ENCODE assay signal across 8 cellular contexts in genomic region chr3:136787226-136787793, GRCh38. TPM values are rescaled to one million over a fixed set of nuclear protein-coding genes. Genes with fewer than 3 reads are reported as not detected.
DNase-seq lines count a peak whose midpoint lies in the region; ATAC-seq lines count a peak whose summit lies in the region.

No MANE protein-coding gene starts in this region.

- H3K9me3 Mint-ChIP-seq in CD8-positive, alpha-beta memory T cell: no peaks in the 10 kb centered on the region
- no peaks in the 10 kb centered on the region for H3K9me3 Mint-ChIP-seq in activated T-helper 2 cell treated with anti-CD3 and anti-CD28 coated beads, Interferon-gamma antibody, Interleukin-2, Interleukin-4, amounts not matched to agents 10 μg/mL and 5 μg/mL and 100 μg/mL, durations not matched to agents 14 hours and 24 hours and 36 hours

- no peaks in the 10 kb centered on the region for H3K36me3 Mint-ChIP-seq in CD8-positive, alpha-beta memory T cell
- no peaks in the 10 kb centered on the region for H3K36me3 Mint-ChIP-seq in activated T-helper 2 cell treated with anti-CD3 and anti-CD28 coated beads, Interferon-gamma antibody, Interleukin-2, Interleukin-4, amounts not matched to agents 10 μg/mL and 5 μg/mL and 100 μg/mL, durations not matched to agents 14 hours and 24 hours and 36 hours (ENCODE audit: low read depth)

- no peaks in the 10 kb centered on the region for H3K27me3 ChIP-seq in CD8-positive, alpha-beta memory T cell (ENCODE audit: insufficient read depth, low read length, poor library complexity, severe bottlenecking)

- H3K27me3 Mint-ChIP-seq in CD8-positive, alpha-beta memory T cell: peaks cover 0 to 2% of the 10 kb centered on the region in 2 donors
- peaks cover 8% of the 10 kb centered on the region for H3K27me3 Mint-ChIP-seq in activated T-helper 2 cell treated with anti-CD3 and anti-CD28 coated beads, Interferon-gamma antibody, Interleukin-2, Interleukin-4, amounts not matched to agents 10 μg/mL and 5 μg/mL and 100 μg/mL, durations not matched to agents 14 hours and 24 hours and 36 hours (ENCODE audit: low read depth)

- H3K27ac Mint-ChIP-seq in CD8-positive, alpha-beta memory T cell: peak overlapping the region in 7 of 8 donors; percentile 29 to 83 (median 66)
- peak overlapping the region; percentile 51 for H3K27ac Mint-ChIP-seq in activated T-helper 2 cell treated with anti-CD3 and anti-CD28 coated beads, Interferon-gamma antibody, Interleukin-2, Interleukin-4, amounts not matched to agents 10 μg/mL and 5 μg/mL and 100 μg/mL, durations not matched to agents 14 hours and 24 hours and 36 hours

- H3K36me3 ChIP-seq in CD8-positive, alpha-beta memory T cell (ENCODE audit: insufficient read depth, low read length): no peaks in the 10 kb centered on the region

- no peaks in the 10 kb centered on the region for H3K9me3 ChIP-seq in CD8-positive, alpha-beta memory T cell (ENCODE audit: low read length)

- intact Hi-C loops in activated T-helper 2 cell treated with anti-CD3 and anti-CD28 coated beads, Interferon-gamma antibody, Interleukin-2, Interleukin-4, amounts not matched to agents 10 μg/mL and 5 μg/mL and 100 μg/mL, durations not matched to agents 14 hours and 24 hours and 36 hours (cut with micrococcal nuclease): no loop called here

- DNase-seq in CD8-positive, alpha-beta memory T cell: peak in 4 of 5 donors; percentile 3 to 52 (median 9)
- no peak for DNase-seq in activated T-helper 2 cell treated with anti-CD3 and anti-CD28 coated beads, Interferon-gamma antibody, Interleukin-2, Interleukin-4, amounts not matched to agents 10 μg/mL and 5 μg/mL and 100 μg/mL, durations not matched to agents 14 hours and 24 hours and 36 hours (ENCODE audit: low spot score)
- peak; percentile 22 for DNase-seq in hepatic stellate cell (ENCODE audit: low spot score)
- DNase-seq in stimulated activated CD8-positive, alpha-beta memory T cell treated with anti-CD3 and anti-CD28 coated beads, Interleukin-7, amount 100 ng/mL, for 4 hours (ENCODE audit: low read depth in 2 of 2): peak; percentile 2 to 8
- no peak for DNase-seq in D341Med (ENCODE audit: low spot score)
- no peak for DNase-seq in cortex of kidney (lab: John Stamatoyannopoulos, UW)

- ATAC-seq in GM19395 (IDR thresholded peaks at IDR 0.05; ENCODE audit: unreplicated experiment) (peak; percentile 87), HG03558 (IDR thresholded peaks at IDR 0.05; ENCODE audit: extremely low read depth, unreplicated experiment) (peak; percentile 93)

- no peaks in the 10 kb centered on the region for H3K4me1 ChIP-seq in CD8-positive, alpha-beta memory T cell (ENCODE audit: insufficient read depth, low read length)

- POLR2A ChIA-PET in CD8-positive, alpha-beta memory T cell (lab: Charles Lee): no interaction called here

- CTCF ChIA-PET in CD8-positive, alpha-beta memory T cell (lab: Charles Lee): interaction anchor here (1.7 to 2.5 kb wide), 2 partner anchors 35 to 227 kb away, joined by 5 to 8 read pairs; no protein-coding TSS in a partner anchor

- H3K4me1 Mint-ChIP-seq in CD8-positive, alpha-beta memory T cell: peaks cover 8 to 16% (median 13%) of the 10 kb centered on the region in 3 donors
- peaks cover 14% of the 10 kb centered on the region for H3K4me1 Mint-ChIP-seq in activated T-helper 2 cell treated with anti-CD3 and anti-CD28 coated beads, Interferon-gamma antibody, Interleukin-2, Interleukin-4, amounts not matched to agents 10 μg/mL and 5 μg/mL and 100 μg/mL, durations not matched to agents 14 hours and 24 hours and 36 hours (ENCODE audit: low read depth)

- H3K27ac ChIP-seq in CD8-positive, alpha-beta memory T cell (ENCODE audit: low read depth, low read length): no peak overlapping the region

- H3K4me3 ChIP-seq in CD8-positive, alpha-beta memory T cell (ENCODE audit: low read length): no peak overlapping the region

- no peak overlapping the region for H3K4me3 Mint-ChIP-seq in CD8-positive, alpha-beta memory T cell
- H3K4me3 Mint-ChIP-seq in activated T-helper 2 cell treated with anti-CD3 and anti-CD28 coated beads, Interferon-gamma antibody, Interleukin-2, Interleukin-4, amounts not matched to agents 10 μg/mL and 5 μg/mL and 100 μg/mL, durations not matched to agents 14 hours and 24 hours and 36 hours (ENCODE audit: low read depth): no peak overlapping the region

RNA-seq across cellular contexts. Expression of gene SLC35G2, which starts 31.6 kb away (rescaled TPM):
- total RNA-seq in CD8-positive, alpha-beta memory T cell: 1 to 10 TPM; 2.7 to 3.3 TPM
- 0.35 TPM for polyA plus RNA-seq in CD8-positive, alpha-beta memory T cell
- total RNA-seq in activated T-helper 2 cell treated with anti-CD3 and anti-CD28 coated beads, Interferon-gamma antibody, Interleukin-2, Interleukin-4, amounts not matched to agents 10 μg/mL and 5 μg/mL and 100 μg/mL, durations not matched to agents 14 hours and 24 hours and 36 hours: 7.3 and 7.7 TPM in 2 replicates

RNA-seq across cellular contexts. Expression of gene STAG1, which starts 35.1 kb away (rescaled TPM):
- 10 to 100 TPM; 58.5 to 61.4 TPM for total RNA-seq in CD8-positive, alpha-beta memory T cell
- 19.0 TPM for polyA plus RNA-seq in CD8-positive, alpha-beta memory T cell
- 42.3 and 44.9 TPM in 2 replicates for total RNA-seq in activated T-helper 2 cell treated with anti-CD3 and anti-CD28 coated beads, Interferon-gamma antibody, Interleukin-2, Interleukin-4, amounts not matched to agents 10 μg/mL and 5 μg/mL and 100 μg/mL, durations not matched to agents 14 hours and 24 hours and 36 hours

Comparison
In these comparisons a context has a peak if more than half of its experiments do, and no peak if none do; other contexts are left out.
1. DNase-seq: peak in CD8-positive, alpha-beta memory T cell (4 of 5), hepatic stellate cell (single experiment) and stimulated activated CD8-positive, alpha-beta memory T cell treated with anti-CD3 and anti-CD28 coated beads, Interleukin-7, amount 100 ng/mL, for 4 hours (2 of 2); none in activated T-helper 2 cell treated with anti-CD3 and anti-CD28 coated beads, Interferon-gamma antibody, Interleukin-2, Interleukin-4, amounts not matched to agents 10 μg/mL and 5 μg/mL and 100 μg/mL, durations not matched to agents 14 hours and 24 hours and 36 hours (single experiment), D341Med (single experiment) and cortex of kidney (single experiment).